Comparison of ENCODE assay signal across 22 cellular contexts in genomic region chr7:46900312-46901263, GRCh38.
DNase-seq lines count a peak whose midpoint lies in the region; TF ChIP-seq lines count a peak whose summit lies in the region.
"Had no signal": no experiment of that assay in that cellular context is flagged by ENCODE, and none has a peak within 500 bp of the region (broad histone marks: within the 10 kb centered on the region; RNA-seq: fewer than 3 reads in every experiment).

No MANE protein-coding gene starts in this region.

- no peak for TF ChIP-seq RAD21 in neural cell (conservative IDR thresholded peaks at IDR 0.05)

- no peak overlapping the region for H2AFZ ChIP-seq in neural cell (ENCODE audit: low read depth, low read length)

- no peaks in the 10 kb centered on the region for H4K20me1 ChIP-seq in neural cell (ENCODE audit: insufficient read depth)
- H4K20me1 ChIP-seq: BLaER1 treated with 17β-estradiol and CSF1 and Interleukin-3, amounts not matched to agents 10 nM and 100 nM had no signal

- in situ Hi-C loops in astrocyte of the cerebellum (cut with HindIII; ENCODE audit: low sequenced_read_pairs), result no loop called here

- no peak for TF ChIP-seq CTCF in astrocyte of the cerebellum (IDR thresholded peaks at IDR 0.05; ENCODE audit: low read depth, low read length, missing control alignments)
- no peak for TF ChIP-seq CTCF in neural cell (IDR thresholded peaks at IDR 0.05; ENCODE audit: poor library complexity, severe bottlenecking)
- no peak for TF ChIP-seq CTCF in CD14-positive monocyte (IDR thresholded peaks at IDR 0.05)

- no peaks in the 10 kb centered on the region for H3K9me2 ChIP-seq in neural cell (ENCODE audit: insufficient read depth, low read length)

- H3K4me3 ChIP-seq in astrocyte of the cerebellum (ENCODE audit: low read depth, low read length), result no peak overlapping the region
- H3K4me3 ChIP-seq in neural cell (ENCODE audit: low read length), result peak overlapping the region; percentile 30
- H3K4me3 ChIP-seq: BLaER1 treated with 17β-estradiol and CSF1 and Interleukin-3, amounts not matched to agents 10 nM and 100 nM; psoas muscle; tibial nerve had no signal

- no peak overlapping the region for H3K27ac ChIP-seq in neural cell (ENCODE audit: low read length)
- H3K27ac ChIP-seq: BLaER1 treated with 17β-estradiol and CSF1 and Interleukin-3, amounts not matched to agents 10 nM and 100 nM; psoas muscle; tibial nerve had no signal

- no peak overlapping the region for H3K4me3 Mint-ChIP-seq in CD14-positive monocyte
- H3K4me3 Mint-ChIP-seq: activated naive CD4-positive, alpha-beta T cell treated with anti-CD3 and anti-CD28 coated beads, Interleukin-2, amount 50 U/mL, for 24 hours; memory B cell; natural killer cell; stimulated activated naive B cell treated with anti-CD40 and anti-IgM and Interleukin-4, amounts not matched to agents 10 μg/mL and 1 μg/mL and 100 μg/mL, for 72 hours had no signal

- no peaks in the 10 kb centered on the region for H3F3A ChIP-seq in neural cell (ENCODE audit: insufficient read depth, low read length, poor library complexity, severe bottlenecking)

- peak; percentile 18 for DNase-seq in EL
- DNase-seq in LoVo (ENCODE audit: low spot score), result peak; percentile 8
- peak; percentile 2 for DNase-seq in astrocyte of the cerebellum (ENCODE audit: low read depth)
- DNase-seq in retina, result no peak
- DNase-seq in CD14-positive monocyte (ENCODE audit: low spot score), result no peak
- no peak for DNase-seq in effector CD4-positive, alpha-beta T cell
- DNase-seq in epidermal melanocyte (ENCODE audit: insufficient read length, low spot score), result no peak
- DNase-seq: activated CD4-positive, alpha-beta T cell treated with anti-CD3 and anti-CD28 coated beads, Interleukin-2, amount 50 U/mL, for 48 hours; activated T-cell treated with anti-CD3 and anti-CD28 coated beads, Interleukin-2, amount 50 U/mL, for 1 hour; DMS153; H7; islet precursor cell; natural killer cell; NCI-H187 treated with DMSO at 0.1 percent for 48 hours; NCI-H510A treated with DMSO at 0.1 percent for 48 hours; psoas muscle; stimulated activated naive B cell treated with anti-CD40 and anti-IgM and Interleukin-4, amounts not matched to agents 10 μg/mL and 1 μg/mL and 100 μg/mL, for 72 hours had no signal

- H3K27me3 Mint-ChIP-seq in CD14-positive monocyte (ENCODE audit: low read depth in 3 of 3), result peaks cover 0 to 2% (median 0%) of the 10 kb centered on the region in 3 donors
- H3K27me3 Mint-ChIP-seq: memory B cell; stimulated activated naive B cell treated with anti-CD40 and anti-IgM and Interleukin-4, amounts not matched to agents 10 μg/mL and 1 μg/mL and 100 μg/mL, for 72 hours had no signal

- peaks cover 0 to 17% (median 7%) of the 10 kb centered on the region in 7 donors for H3K9me3 Mint-ChIP-seq in CD14-positive monocyte

- H3K4me1 Mint-ChIP-seq in CD14-positive monocyte, result no peaks in the 10 kb centered on the region
- H3K4me1 Mint-ChIP-seq: activated naive CD4-positive, alpha-beta T cell treated with anti-CD3 and anti-CD28 coated beads, Interleukin-2, amount 50 U/mL, for 24 hours; memory B cell; natural killer cell; stimulated activated naive B cell treated with anti-CD40 and anti-IgM and Interleukin-4, amounts not matched to agents 10 μg/mL and 1 μg/mL and 100 μg/mL, for 72 hours had no signal

- intact Hi-C loops in CD14-positive monocyte (cut with micrococcal nuclease), result no loop called here

- H3K79me2 ChIP-seq in neural cell (replicated peaks; ENCODE audit: insufficient read depth, low read length), result no peaks in the 10 kb centered on the region

- no peak overlapping the region for H3K4me2 ChIP-seq in neural cell (ENCODE audit: low read length)
- H3K4me2 ChIP-seq: BLaER1 treated with 17β-estradiol and CSF1 and Interleukin-3, amounts not matched to agents 10 nM and 100 nM had no signal

- no peaks in the 10 kb centered on the region for H3K27me3 ChIP-seq in neural cell (ENCODE audit: insufficient read depth, low read depth, low read length)
- H3K27me3 ChIP-seq: BLaER1 treated with 17β-estradiol and CSF1 and Interleukin-3, amounts not matched to agents 10 nM and 100 nM; tibial nerve had no signal

- H3K36me3 ChIP-seq in neural cell (ENCODE audit: insufficient read depth, low read length), result no peaks in the 10 kb centered on the region
- H3K36me3 ChIP-seq: BLaER1 treated with 17β-estradiol and CSF1 and Interleukin-3, amounts not matched to agents 10 nM and 100 nM; tibial nerve had no signal

- TF ChIP-seq EP300 in neural cell (conservative IDR thresholded peaks at IDR 0.05; ENCODE audit: poor library complexity, severe bottlenecking), result peak; percentile 73

- H3K9me3 ChIP-seq in neural cell (ENCODE audit: low read length), result no peaks in the 10 kb centered on the region
- H3K9me3 ChIP-seq: psoas muscle had no signal

- H3K36me3 Mint-ChIP-seq in CD14-positive monocyte, result no peaks in the 10 kb centered on the region
- H3K36me3 Mint-ChIP-seq: activated naive CD4-positive, alpha-beta T cell treated with anti-CD3 and anti-CD28 coated beads, Interleukin-2, amount 50 U/mL, for 24 hours; memory B cell; natural killer cell; stimulated activated naive B cell treated with anti-CD40 and anti-IgM and Interleukin-4, amounts not matched to agents 10 μg/mL and 1 μg/mL and 100 μg/mL, for 72 hours had no signal

- H3K27ac Mint-ChIP-seq in CD14-positive monocyte, result no peak overlapping the region
- H3K27ac Mint-ChIP-seq: activated naive CD4-positive, alpha-beta T cell treated with anti-CD3 and anti-CD28 coated beads, Interleukin-2, amount 50 U/mL, for 24 hours; memory B cell; natural killer cell; stimulated activated naive B cell treated with anti-CD40 and anti-IgM and Interleukin-4, amounts not matched to agents 10 μg/mL and 1 μg/mL and 100 μg/mL, for 72 hours had no signal

- no peak overlapping the region for H3K9ac ChIP-seq in neural cell (ENCODE audit: low read length)
- H3K9ac ChIP-seq: BLaER1 treated with 17β-estradiol and CSF1 and Interleukin-3, amounts not matched to agents 10 nM and 100 nM had no signal

TF ChIP-seq in neural cell, 6 proteins besides CTCF, POLR2A, EP300 and RAD21:
- peak; percentile 57 for TF ChIP-seq POLR2AphosphoS5 (IDR thresholded peaks at IDR 0.05)
- no peak for TF ChIP-seq TAF1 (IDR thresholded peaks at IDR 0.05; ENCODE audit: low read depth)
- TF ChIP-seq SMC3 (conservative IDR thresholded peaks at IDR 0.05; ENCODE audit: poor library complexity), result no peak
- no peak for TF ChIP-seq EZH2 (IDR thresholded peaks at IDR 0.05; ENCODE audit: borderline replicate concordance, insufficient read depth, low read length, poor library complexity, severe bottlenecking)

Comparison
In these comparisons a context has a peak if more than half of its experiments do, and no peak if none do; other contexts are left out.
1. DNase-seq: peak in EL (single experiment), LoVo (single experiment) and astrocyte of the cerebellum (single experiment); none in retina (single experiment), CD14-positive monocyte (single experiment), effector CD4-positive, alpha-beta T cell (single experiment) and epidermal melanocyte (single experiment).